8 cellular contexts compared by ENCODE assay signal in genomic region chr14:50003213-50004021, GRCh38.
DNase-seq lines count a peak whose midpoint lies in the region; ATAC-seq and TF ChIP-seq lines count a peak whose summit lies in the region.

No MANE protein-coding gene starts in this region.

- peaks cover 27% of the 10 kb centered on the region for H3K27me3 Mint-ChIP-seq in brain

- DNase-seq in HCT116 (ENCODE audit: low read depth, low spot score) (peak; percentile 65), MV-4-11 (lab: John Stamatoyannopoulos, UW) (peak; percentile 93), T1000 (lab: John Stamatoyannopoulos, UW) (peak; percentile 42), inferior parietal cortex (ENCODE audit: extremely low spot score) (peak; percentile 36), hippocampal formation (lab: John Stamatoyannopoulos, UW) (no peak)
- DNase-seq in stimulated activated CD4-positive, alpha-beta T cell treated with anti-CD3 and anti-CD28 coated beads, Interleukin-15, amount 100 ng/mL, for 24 hours, result peak; percentile 87

- TF ChIP-seq CTCF in GM12874 (IDR thresholded peaks at IDR 0.05; ENCODE audit: insufficient read depth, low read depth, low read length) (peak; percentile 32; the same call in 1 of the 2 replicates), HCT116 (IDR thresholded peaks at IDR 0.05 in 2 of 3, conservative IDR thresholded peaks at IDR 0.05 in 1 of 3; ENCODE audit: borderline replicate concordance in 1 of 3, insufficient read depth in 1 of 3, low read depth in 2 of 3, low read length in 2 of 3) (peak in 1 of 3 experiments; percentile 11; a peak in 1 of 6 replicates), brain (conservative IDR thresholded peaks at IDR 0.05) (no peak)

- H3K27ac Mint-ChIP-seq in brain, result peak overlapping the region in 3 of 5 experiments; percentile 16 to 97 (median 72)

- H3K27me3 ChIP-seq in HCT116 (ENCODE audit: insufficient read depth, low read length), result no peaks in the 10 kb centered on the region

- peaks cover 0 to 5% (median 0%) of the 10 kb centered on the region in 5 experiments for H3K9me3 Mint-ChIP-seq in brain

- intact Hi-C loops in HCT116 (cut with micrococcal nuclease), result loop anchor here (2.0 to 5.0 kb wide), 4 partner anchors 96 to 141 kb away; partner anchors contain the start of gene ARF6

- RAD21 ChIA-PET in HCT116 (lab: Charles Lee; ENCODE audit: low non-redundant PET in 1 of 2, low total read pairs in 2 of 2, uncharacterized antibody in 2 of 2, unreplicated experiment in 2 of 2), result interaction anchor here in 1 of 2 experiments (0.6 to 1.4 kb wide), 3 partner anchors 57 to 138 kb away, joined by 3 to 4 read pairs (median 3); no protein-coding TSS in a partner anchor

- H3K4me1 ChIP-seq in HCT116 (ENCODE audit: control insufficient read depth in 1 of 2, insufficient read depth in 2 of 2, low read length in 2 of 2), result peaks cover 66 to 81% of the 10 kb centered on the region in 2 experiments

- H3K9ac ChIP-seq in HCT116 (ENCODE audit: low read length), result peak overlapping the region; percentile 82

- no peaks in the 10 kb centered on the region for H3K9me2 ChIP-seq in HCT116 (ENCODE audit: insufficient read depth)

- H3K79me2 ChIP-seq in HCT116 (ENCODE audit: insufficient read depth, low read length), result no peaks in the 10 kb centered on the region

- BruUV-seq in HCT116 (replicated peaks; lab: Mats Ljungman, UMichigan), result TSS peak; percentile 87

- H4K20me1 ChIP-seq in HCT116 (ENCODE audit: insufficient read depth), result no peaks in the 10 kb centered on the region

- POLR2A ChIA-PET in HCT116 (lab: Charles Lee), result interaction anchor here (0.7 to 3.8 kb wide), 14 partner anchors 10 to 369 kb away, joined by 3 to 26 read pairs (median 4); partner anchors contain the start of gene ARF6

- peak overlapping the region; percentile 91 for H3K4me2 ChIP-seq in HCT116 (ENCODE audit: low read length)

- no peaks in the 10 kb centered on the region for H3K36me3 ChIP-seq in HCT116 (ENCODE audit: control insufficient read depth in 1 of 2, insufficient read depth in 2 of 2, low read length in 2 of 2)

- H3K36me3 Mint-ChIP-seq in brain, result no peaks in the 10 kb centered on the region

- peak; percentile 35 for ATAC-seq in HCT116

- TF ChIP-seq POLR2A in HCT116 (IDR thresholded peaks at IDR 0.05; ENCODE audit: borderline replicate concordance, extremely low read depth, insufficient read depth, insufficient read length), result peak; percentile 87

- no peak overlapping the region for H2AFZ ChIP-seq in HCT116 (ENCODE audit: low read depth, low read length, poor library complexity, severe bottlenecking)

- no peak for TF ChIP-seq RAD21 in HCT116 (IDR thresholded peaks at IDR 0.05; ENCODE audit: low read depth)

- CTCF ChIA-PET in HCT116 (lab: Charles Lee), result interaction anchor here (0.7 to 1.6 kb wide), 2 partner anchors 15 to 141 kb away, joined by 3 read pairs; no protein-coding TSS in a partner anchor

- H3K4me3 Mint-ChIP-seq in brain, result peak overlapping the region; percentile 75 to 85 (median 76)

- H3K4me3 ChIP-seq in HCT116 (replicated peaks in 1 of 2; ENCODE audit: low read depth in 1 of 2, low read length in 2 of 2), result peak overlapping the region; percentile 63 to 64

- H3K4me1 Mint-ChIP-seq in brain, result peaks cover 44% of the 10 kb centered on the region

- H3K9me3 ChIP-seq in HCT116 (ENCODE audit: control insufficient read depth in 1 of 2, insufficient read depth in 1 of 2, low read depth in 1 of 2, low read length in 2 of 2), result no peaks in the 10 kb centered on the region

- H3K27ac ChIP-seq in HCT116 (ENCODE audit: low read depth, low read length), result peak overlapping the region; percentile 90

TF ChIP-seq in HCT116, 20 proteins besides CTCF, POLR2A, EP300 and RAD21:
- TF ChIP-seq TCF7L2 (IDR thresholded peaks at IDR 0.05; ENCODE audit: borderline replicate concordance, extremely low read depth, insufficient read depth, insufficient read length), result no peak
- no peak for TF ChIP-seq REST (IDR thresholded peaks at IDR 0.05; ENCODE audit: low read depth)
- TF ChIP-seq, protein P1, sequence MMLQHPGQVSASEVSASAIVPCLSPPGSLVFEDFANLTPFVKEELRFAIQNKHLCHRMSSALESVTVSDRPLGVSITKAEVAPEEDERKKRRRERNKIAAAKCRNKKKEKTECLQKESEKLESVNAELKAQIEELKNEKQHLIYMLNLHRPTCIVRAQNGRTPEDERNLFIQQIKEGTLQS (IDR thresholded peaks at IDR 0.05), result no peak
- TF ChIP-seq MAX (IDR thresholded peaks at IDR 0.05), result no peak
- TF ChIP-seq SRF (IDR thresholded peaks at IDR 0.05; ENCODE audit: low read depth), result no peak
- TF ChIP-seq ZFX (IDR thresholded peaks at IDR 0.05), result 0 out of 2 replicates have a peak, but pooled peaks have one; percentile 27
- TF ChIP-seq EGR1 (IDR thresholded peaks at IDR 0.05; ENCODE audit: low read depth), result no peak
- TF ChIP-seq ELF1 (IDR thresholded peaks at IDR 0.05; ENCODE audit: borderline replicate concordance, low read depth), result no peak
- TF ChIP-seq EZH2phosphoT487 (IDR thresholded peaks at IDR 0.05; ENCODE audit: borderline replicate concordance), result no peak
- TF ChIP-seq, protein P2, sequence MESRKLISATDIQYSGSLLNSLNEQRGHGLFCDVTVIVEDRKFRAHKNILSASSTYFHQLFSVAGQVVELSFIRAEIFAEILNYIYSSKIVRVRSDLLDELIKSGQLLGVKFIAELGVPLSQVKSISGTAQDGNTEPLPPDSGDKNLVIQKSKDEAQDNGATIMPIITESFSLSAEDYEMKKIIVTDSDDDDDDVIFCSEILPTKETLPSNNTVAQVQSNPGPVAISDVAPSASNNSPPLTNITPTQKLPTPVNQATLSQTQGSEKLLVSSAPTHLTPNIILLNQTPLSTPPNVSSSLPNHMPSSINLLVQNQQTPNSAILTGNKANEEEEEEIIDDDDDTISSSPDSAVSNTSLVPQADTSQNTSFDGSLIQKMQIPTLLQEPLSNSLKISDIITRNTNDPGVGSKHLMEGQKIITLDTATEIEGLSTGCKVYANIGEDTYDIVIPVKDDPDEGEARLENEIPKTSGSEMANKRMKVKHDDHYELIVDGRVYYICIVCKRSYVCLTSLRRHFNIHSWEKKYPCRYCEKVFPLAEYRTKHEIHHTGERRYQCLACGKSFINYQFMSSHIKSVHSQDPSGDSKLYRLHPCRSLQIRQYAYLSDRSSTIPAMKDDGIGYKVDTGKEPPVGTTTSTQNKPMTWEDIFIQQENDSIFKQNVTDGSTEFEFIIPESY (IDR thresholded peaks at IDR 0.05; ENCODE audit: extremely low read depth, insufficient replicate concordance, low read length), result peak; percentile 37
- no peak for TF ChIP-seq SIN3A (IDR thresholded peaks at IDR 0.05; ENCODE audit: low read depth)
- peak; percentile 92 for TF ChIP-seq POLR2AphosphoS5 (IDR thresholded peaks at IDR 0.05; ENCODE audit: low read depth, low read length)

Comparison
In these comparisons a context has a peak if more than half of its experiments do, and no peak if none do; other contexts are left out.
1. DNase-seq: peak in HCT116 (single experiment), MV-4-11 (single experiment), T1000 (single experiment), inferior parietal cortex (single experiment) and stimulated activated CD4-positive, alpha-beta T cell treated with anti-CD3 and anti-CD28 coated beads, Interleukin-15, amount 100 ng/mL, for 24 hours (single experiment); none in hippocampal formation (0 of 2).